Comparison of ENCODE assay signal across 29 cellular contexts in the genomic region with DNA sequence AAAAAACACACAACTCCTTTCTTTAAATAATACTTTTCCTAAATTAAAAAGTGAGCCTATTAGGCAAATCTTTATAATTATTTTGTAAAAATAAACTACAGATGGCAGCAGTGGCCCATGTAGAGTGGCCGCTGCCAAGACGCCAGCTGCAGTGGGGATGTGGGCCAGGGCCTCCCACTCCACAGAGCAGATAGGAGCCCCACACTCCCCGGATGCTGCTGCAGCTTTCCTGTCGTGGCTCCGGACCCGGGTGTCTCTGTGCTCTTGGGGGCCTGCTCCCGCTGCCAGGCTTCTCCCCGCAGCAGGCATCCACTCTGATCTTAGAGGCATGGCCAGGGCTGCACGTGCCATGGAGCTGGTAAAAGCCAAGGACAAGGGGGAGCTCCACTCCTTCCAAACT.
A peak's percentile ranks its signal among the peaks of the same experiment; 100 is the strongest.
DNase-seq lines count a peak whose midpoint lies in the region; ATAC-seq and TF ChIP-seq lines count a peak whose summit lies in the region.
"Had no signal": no experiment of that assay in that cellular context is flagged by ENCODE, and none has a peak within 500 bp of the region (broad histone marks: within the 10 kb centered on the region; RNA-seq: fewer than 3 reads in every experiment).

No MANE protein-coding gene starts in this region.

- H3K27me3 ChIP-seq in SK-N-SH (ENCODE audit: insufficient read depth) (no peaks in the 10 kb centered on the region), left lung (no peaks in the 10 kb centered on the region), upper lobe of left lung (no peaks in the 10 kb centered on the region)
- H3K27me3 ChIP-seq: adrenal gland, neural progenitor cell, spleen had no signal

- H3K4me3 ChIP-seq in SK-N-SH (ENCODE audit: low read depth in 2 of 2, low read length in 1 of 2): no peak overlapping the region
- H3K4me3 ChIP-seq in left lung: no peak overlapping the region
- H3K4me3 ChIP-seq in upper lobe of left lung: no peak overlapping the region
- H3K4me3 ChIP-seq: adrenal gland, neural progenitor cell, SK-N-MC, spleen, thoracic aorta had no signal

- H3K9me2 ChIP-seq in SK-N-SH: no peaks in the 10 kb centered on the region

- H3K36me3 ChIP-seq in SK-N-SH (replicated peaks in 1 of 2; ENCODE audit: control insufficient read depth in 1 of 2, insufficient read depth in 2 of 2, low read length in 1 of 2): no peaks in the 10 kb centered on the region
- peaks cover 0 to 8% of the 10 kb centered on the region in 2 donors for H3K36me3 ChIP-seq in left lung
- H3K36me3 ChIP-seq in upper lobe of left lung: peaks cover 0 to 15% (median 0%) of the 10 kb centered on the region in 4 donors
- H3K36me3 ChIP-seq: adrenal gland, neural progenitor cell, spleen, thoracic aorta had no signal

- no peak overlapping the region for H2AFZ ChIP-seq in SK-N-SH (ENCODE audit: low read depth)
- H2AFZ ChIP-seq: neural progenitor cell, parathyroid adenoma had no signal

- no peaks in the 10 kb centered on the region for H3F3A ChIP-seq in SK-N-SH (replicated peaks; ENCODE audit: insufficient read depth)

- 81% methylated on average over 3 of the region's 9 CpGs for WGBS in SK-N-SH (ENCODE audit: low lambda C conversion rate)
- WGBS in upper lobe of left lung, 2 donors: 72 to 87% methylated on average over 9 of the region's 9 CpGs

- TF ChIP-seq CTCF in SK-N-SH (IDR thresholded peaks at IDR 0.05): no peak
- peak; percentile 26 for TF ChIP-seq CTCF in VCaP (conservative IDR thresholded peaks at IDR 0.05)
- TF ChIP-seq CTCF in left lung (IDR thresholded peaks at IDR 0.05): no peak
- TF ChIP-seq CTCF in upper lobe of left lung (IDR thresholded peaks at IDR 0.05): no peak

- H4K20me1 ChIP-seq in SK-N-SH (ENCODE audit: insufficient read depth): no peaks in the 10 kb centered on the region

- TF ChIP-seq POLR2A in upper lobe of left lung (IDR thresholded peaks at IDR 0.05): no peak

- peak; percentile 14 for DNase-seq in SK-N-SH
- DNase-seq in left lung: peak in 1 of 2 donors; percentile 68
- peak in 1 of 2 donors; percentile 83 for DNase-seq in upper lobe of left lung
- DNase-seq: activated CD8-positive, alpha-beta T cell treated with anti-CD3 and anti-CD28 coated beads for 36 hours; activated naive CD4-positive, alpha-beta T cell treated with anti-CD3 and anti-CD28 coated beads for 36 hours; adrenal gland; CD8-positive, alpha-beta T cell; DMS53; IMR-90; mesenchymal stem cell; NCI-H1436 treated with DMSO at 0.1 percent for 48 hours; NCI-H2107; NCI-H82; retina; RPMI8226; spleen; stimulated activated CD4-positive, alpha-beta T cell treated with anti-CD3 and anti-CD28 coated beads, Interleukin-2, amount 100 ng/mL, for 24 hours; stimulated activated naive CD8-positive, alpha-beta T cell treated with anti-CD3 and anti-CD28 coated beads, Interleukin-15, amount 100 ng/mL, for 72 hours; T-helper 2 cell had no signal

- ATAC-seq in SK-N-SH treated with all-trans-retinoic acid at 6 μM for 48 hours (no peak), left lung (peak; percentile 49), upper lobe of left lung (ENCODE audit: low FRiP score in 2 of 2) (peak; percentile 26 to 45), GM19023 (IDR thresholded peaks at IDR 0.05; ENCODE audit: unreplicated experiment) (no peak), HG03571 (IDR thresholded peaks at IDR 0.05; ENCODE audit: unreplicated experiment) (no peak), GM18519 (IDR thresholded peaks at IDR 0.05; ENCODE audit: low FRiP score, unreplicated experiment) (no peak)
- ATAC-seq: activated CD8-positive, alpha-beta T cell treated with anti-CD3 and anti-CD28 coated beads for 36 hours; CD8-positive, alpha-beta T cell; HCT116 had no signal

- no peak overlapping the region for H3K9ac ChIP-seq in SK-N-SH
- H3K9ac ChIP-seq: neural progenitor cell, parathyroid adenoma had no signal

- CTCF ChIA-PET in SK-N-SH (lab: Yijun Ruan, JAX): interaction anchor here (1.0 kb wide), 1 partner anchor 157 kb away, joined by 4 read pairs; a partner anchor contains a TSS

- intact Hi-C loops in left lung (cut with DNase I): no loop called here

- TF ChIP-seq RAD21 in SK-N-SH (IDR thresholded peaks at IDR 0.05; ENCODE audit: low read length): no peak; the same call in 1 of the 2 replicates

- no peak overlapping the region for H3K4me2 ChIP-seq in SK-N-SH
- H3K4me2 ChIP-seq: neural progenitor cell had no signal

- no peaks in the 10 kb centered on the region for H3K4me1 ChIP-seq in SK-N-SH (ENCODE audit: control insufficient read depth in 1 of 2, insufficient read depth in 2 of 2, low read depth in 1 of 2, low read length in 1 of 2)
- H3K4me1 ChIP-seq in left lung: no peaks in the 10 kb centered on the region
- peaks cover 0 to 10% (median 4%) of the 10 kb centered on the region in 4 donors for H3K4me1 ChIP-seq in upper lobe of left lung
- H3K4me1 ChIP-seq: adrenal gland, neural progenitor cell, parathyroid adenoma, spleen had no signal

- H3K9me3 ChIP-seq in SK-N-SH (no peaks in the 10 kb centered on the region), left lung (peaks cover 0 to 6% of the 10 kb centered on the region in 2 donors), upper lobe of left lung (peaks cover 0 to 5% (median 0%) of the 10 kb centered on the region in 4 donors)
- H3K9me3 ChIP-seq: adrenal gland, thoracic aorta had no signal

- POLR2A ChIA-PET in SK-N-SH (lab: Yijun Ruan, JAX): no interaction called here

- no peak for TF ChIP-seq EP300 in SK-N-SH (IDR thresholded peaks at IDR 0.05; ENCODE audit: borderline replicate concordance in 1 of 2, low read depth in 1 of 2, low read length in 1 of 2)
- TF ChIP-seq EP300 in upper lobe of left lung (IDR thresholded peaks at IDR 0.05): no peak

- no peaks in the 10 kb centered on the region for H3K79me2 ChIP-seq in SK-N-SH (ENCODE audit: insufficient read depth)
- H3K79me2 ChIP-seq: parathyroid adenoma had no signal

- no peak overlapping the region for H3K27ac ChIP-seq in SK-N-SH (ENCODE audit: low read depth in 2 of 2, low read length in 1 of 2)
- no peak overlapping the region for H3K27ac ChIP-seq in VCaP
- H3K27ac ChIP-seq in left lung: no peak overlapping the region
- H3K27ac ChIP-seq in upper lobe of left lung: no peak overlapping the region
- H3K27ac ChIP-seq: adrenal gland, neural progenitor cell, parathyroid adenoma, SK-N-MC, spleen, thoracic aorta had no signal

TF ChIP-seq in SK-N-SH, 30 proteins besides CTCF, POLR2A, EP300 and RAD21 (continues in another document):
- TF ChIP-seq GATA2 (CRISPR knock-in tag; IDR thresholded peaks at IDR 0.05): no peak
- TF ChIP-seq, protein P1, sequence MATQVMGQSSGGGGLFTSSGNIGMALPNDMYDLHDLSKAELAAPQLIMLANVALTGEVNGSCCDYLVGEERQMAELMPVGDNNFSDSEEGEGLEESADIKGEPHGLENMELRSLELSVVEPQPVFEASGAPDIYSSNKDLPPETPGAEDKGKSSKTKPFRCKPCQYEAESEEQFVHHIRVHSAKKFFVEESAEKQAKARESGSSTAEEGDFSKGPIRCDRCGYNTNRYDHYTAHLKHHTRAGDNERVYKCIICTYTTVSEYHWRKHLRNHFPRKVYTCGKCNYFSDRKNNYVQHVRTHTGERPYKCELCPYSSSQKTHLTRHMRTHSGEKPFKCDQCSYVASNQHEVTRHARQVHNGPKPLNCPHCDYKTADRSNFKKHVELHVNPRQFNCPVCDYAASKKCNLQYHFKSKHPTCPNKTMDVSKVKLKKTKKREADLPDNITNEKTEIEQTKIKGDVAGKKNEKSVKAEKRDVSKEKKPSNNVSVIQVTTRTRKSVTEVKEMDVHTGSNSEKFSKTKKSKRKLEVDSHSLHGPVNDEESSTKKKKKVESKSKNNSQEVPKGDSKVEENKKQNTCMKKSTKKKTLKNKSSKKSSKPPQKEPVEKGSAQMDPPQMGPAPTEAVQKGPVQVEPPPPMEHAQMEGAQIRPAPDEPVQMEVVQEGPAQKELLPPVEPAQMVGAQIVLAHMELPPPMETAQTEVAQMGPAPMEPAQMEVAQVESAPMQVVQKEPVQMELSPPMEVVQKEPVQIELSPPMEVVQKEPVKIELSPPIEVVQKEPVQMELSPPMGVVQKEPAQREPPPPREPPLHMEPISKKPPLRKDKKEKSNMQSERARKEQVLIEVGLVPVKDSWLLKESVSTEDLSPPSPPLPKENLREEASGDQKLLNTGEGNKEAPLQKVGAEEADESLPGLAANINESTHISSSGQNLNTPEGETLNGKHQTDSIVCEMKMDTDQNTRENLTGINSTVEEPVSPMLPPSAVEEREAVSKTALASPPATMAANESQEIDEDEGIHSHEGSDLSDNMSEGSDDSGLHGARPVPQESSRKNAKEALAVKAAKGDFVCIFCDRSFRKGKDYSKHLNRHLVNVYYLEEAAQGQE (IDR thresholded peaks at IDR 0.05; ENCODE audit: low read depth, low read length): no peak

TF ChIP-seq in SK-N-SH treated with all-trans-retinoic acid at 6 μM for 48 hours, 23 proteins besides CTCF, POLR2A, EP300 and RAD21 (continues in another document):
- TF ChIP-seq, protein P2, sequence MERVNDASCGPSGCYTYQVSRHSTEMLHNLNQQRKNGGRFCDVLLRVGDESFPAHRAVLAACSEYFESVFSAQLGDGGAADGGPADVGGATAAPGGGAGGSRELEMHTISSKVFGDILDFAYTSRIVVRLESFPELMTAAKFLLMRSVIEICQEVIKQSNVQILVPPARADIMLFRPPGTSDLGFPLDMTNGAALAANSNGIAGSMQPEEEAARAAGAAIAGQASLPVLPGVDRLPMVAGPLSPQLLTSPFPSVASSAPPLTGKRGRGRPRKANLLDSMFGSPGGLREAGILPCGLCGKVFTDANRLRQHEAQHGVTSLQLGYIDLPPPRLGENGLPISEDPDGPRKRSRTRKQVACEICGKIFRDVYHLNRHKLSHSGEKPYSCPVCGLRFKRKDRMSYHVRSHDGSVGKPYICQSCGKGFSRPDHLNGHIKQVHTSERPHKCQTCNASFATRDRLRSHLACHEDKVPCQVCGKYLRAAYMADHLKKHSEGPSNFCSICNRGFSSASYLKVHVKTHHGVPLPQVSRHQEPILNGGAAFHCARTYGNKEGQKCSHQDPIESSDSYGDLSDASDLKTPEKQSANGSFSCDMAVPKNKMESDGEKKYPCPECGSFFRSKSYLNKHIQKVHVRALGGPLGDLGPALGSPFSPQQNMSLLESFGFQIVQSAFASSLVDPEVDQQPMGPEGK (CRISPR knock-in tag; IDR thresholded peaks at IDR 0.05; ENCODE audit: borderline replicate concordance): no peak
- TF ChIP-seq TCF4 (CRISPR knock-in tag; IDR thresholded peaks at IDR 0.05; ENCODE audit: borderline replicate concordance) (no peak), ZNF8 (CRISPR knock-in tag; IDR thresholded peaks at IDR 0.05) (no peak), GLIS3 (CRISPR knock-in tag; IDR thresholded peaks at IDR 0.05) (no peak), ESRRG (CRISPR knock-in tag; IDR thresholded peaks at IDR 0.05) (no peak), BACH2 (CRISPR knock-in tag; IDR thresholded peaks at IDR 0.05; ENCODE audit: borderline replicate concordance) (no peak), SNAI2 (CRISPR knock-in tag; IDR thresholded peaks at IDR 0.05) (no peak), ISL1 (CRISPR knock-in tag; IDR thresholded peaks at IDR 0.05) (no peak)

Comparison
In these comparisons a context has a peak if more than half of its experiments do, and no peak if none do; other contexts are left out.
1. ATAC-seq: peak in left lung (single experiment) and upper lobe of left lung (2 of 2); none in SK-N-SH treated with all-trans-retinoic acid at 6 μM for 48 hours (single experiment), GM19023 (single experiment), HG03571 (single experiment) and GM18519 (single experiment).